In the genomic region with DNA sequence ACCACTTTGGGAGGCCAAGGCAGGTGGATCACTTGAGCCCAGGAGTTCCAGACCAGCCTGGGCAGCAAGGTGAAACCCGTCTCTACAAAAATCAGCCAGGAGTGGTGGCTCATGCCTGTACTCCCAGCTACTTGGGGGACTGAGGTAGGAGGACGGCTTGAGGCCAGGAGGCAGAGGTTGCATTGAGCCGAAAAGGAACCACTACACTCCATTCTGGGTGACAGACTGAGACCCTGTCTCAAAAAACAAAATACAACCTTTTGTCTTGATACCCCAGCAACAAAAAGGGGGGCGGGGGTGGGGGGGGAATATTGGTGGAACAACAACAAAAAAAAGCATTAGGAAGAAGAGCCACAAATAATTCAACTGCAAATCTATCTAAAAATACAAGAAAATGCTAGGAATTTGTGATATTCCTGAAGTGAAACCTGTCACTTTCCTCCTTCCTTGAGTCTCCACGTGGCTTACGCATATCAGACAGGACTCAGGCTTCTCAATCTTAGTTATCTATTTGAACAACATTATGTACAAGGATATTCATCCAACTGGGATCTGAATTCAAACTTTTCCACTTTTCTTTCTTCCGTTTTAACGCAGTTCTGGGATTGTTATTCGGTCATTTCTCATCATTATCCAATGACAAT, we compare ENCODE assay signal across 6 cellular contexts. TPM values are rescaled to one million over a fixed set of nuclear protein-coding genes. Genes with fewer than 3 reads are reported as not detected.
DNase-seq lines count a peak whose midpoint lies in the region; TF ChIP-seq lines count a peak whose summit lies in the region.

No MANE protein-coding gene starts in this region.

- POLR2A ChIA-PET in BJ (lab: Charles Lee): interaction anchor here (0.6 to 0.8 kb wide), 3 partner anchors 10 to 142 kb away, joined by 3 to 10 read pairs (median 3); no protein-coding TSS in a partner anchor

- DNase-seq in BJ (ENCODE audit: low read depth) (no peak), Peyer's patch (peak in 1 of 3 donors; percentile 34), pons (ENCODE audit: low spot score) (no peak), head of caudate nucleus (no peak)
- DNase-seq in stimulated activated naive CD4-positive, alpha-beta T cell treated with Interleukin-2 at 50 U/mL for 16 hours (lab: John Stamatoyannopoulos, UW): no peak

- H3K9me3 ChIP-seq in Peyer's patch: no peaks in the 10 kb centered on the region

- TF ChIP-seq CTCF in BJ (IDR thresholded peaks at IDR 0.05; ENCODE audit: insufficient read depth, low read depth, low read length) (no peak), Peyer's patch (IDR thresholded peaks at IDR 0.05) (no peak)

- CTCF ChIA-PET in BJ (lab: Yijun Ruan, JAX): interaction anchor here (1.0 to 2.1 kb wide), 2 partner anchors 23 to 29 kb away, joined by 3 to 19 read pairs; no protein-coding TSS in a partner anchor

- H3K27me3 ChIP-seq in BJ (ENCODE audit: control insufficient read depth, insufficient read depth, low read length) (no peaks in the 10 kb centered on the region; the same call in 1 of the 2 replicates), Peyer's patch (no peaks in the 10 kb centered on the region)

- H3K27ac ChIP-seq in Peyer's patch: peak overlapping the region; percentile 91 to 97 (median 94)

- TF ChIP-seq POLR2A in Peyer's patch (IDR thresholded peaks at IDR 0.05): no peak

- no peaks in the 10 kb centered on the region; the same call in 1 of the 2 replicates for H3K36me3 ChIP-seq in BJ (ENCODE audit: control insufficient read depth, insufficient read depth, low read length)
- H3K36me3 ChIP-seq in Peyer's patch: peaks cover 0 to 8% (median 0%) of the 10 kb centered on the region in 3 donors

- H3K4me1 ChIP-seq in Peyer's patch: peaks cover 0 to 6% (median 0%) of the 10 kb centered on the region in 4 donors

- H3K4me3 ChIP-seq in BJ (ENCODE audit: low read depth, low read length) (peak overlapping the region; percentile 55), Peyer's patch (peak overlapping the region; percentile 60 to 92 (median 76)), iPS-11a (ENCODE audit: low read depth, low read length) (peak overlapping the region; percentile 86)

- intact Hi-C loops in head of caudate nucleus (cut with DNase I): no loop called here

RNA-seq across cellular contexts. Expression of a gene that starts 1.2 kb away (rescaled TPM):
- 12.6 and 27.4 TPM in 2 replicates for polyA plus RNA-seq in BJ (2011; rRNA removed)
- 26.1 and 35.0 TPM in 2 replicates for polyA minus RNA-seq in BJ (2011; rRNA and poly(A)+ RNA removed)
- 100 to 1,000 TPM in 1 of 4 donors, 10 to 100 TPM in 3; 23.1 to 145 (median 54.8) TPM for total RNA-seq in Peyer's patch

RNA-seq across cellular contexts. Expression of a gene that starts 5.0 kb away (rescaled TPM):
- polyA plus RNA-seq in BJ (2011; rRNA removed): 0.09 TPM in 1 of 2 replicates, not detected in the other
- polyA minus RNA-seq in BJ (2011; rRNA and poly(A)+ RNA removed): not detected in 2 replicates
- total RNA-seq in Peyer's patch: not detected

RNA-seq across cellular contexts. Expression of a gene that starts 25.5 kb away (rescaled TPM):
- 23.1 and 23.9 TPM in 2 replicates for polyA plus RNA-seq in BJ (2011; rRNA removed)
- polyA minus RNA-seq in BJ (2011; rRNA and poly(A)+ RNA removed): 9.0 and 24.1 TPM in 2 replicates
- total RNA-seq in Peyer's patch: not detected

RNA-seq across cellular contexts. Expression of a gene that starts 30.0 kb away (rescaled TPM):
- 5.9 and 9.0 TPM in 2 replicates for polyA plus RNA-seq in BJ (2011; rRNA removed)
- polyA minus RNA-seq in BJ (2011; rRNA and poly(A)+ RNA removed): 6.7 and 11.8 TPM in 2 replicates
- total RNA-seq in Peyer's patch: 1 to 10 TPM in 2 of 4 donors, under 1 TPM in 2; 0.67 to 2.1 (median 1.3) TPM

RNA-seq across cellular contexts. Expression of a gene that starts 50.1 kb away (rescaled TPM):
- polyA plus RNA-seq in BJ (2011; rRNA removed): 0.98 and 1.0 TPM in 2 replicates
- 0.51 and 0.66 TPM in 2 replicates for polyA minus RNA-seq in BJ (2011; rRNA and poly(A)+ RNA removed)
- total RNA-seq in Peyer's patch: 100 to 1,000 TPM in 1 of 4 donors, 10 to 100 TPM in 3; 16.5 to 220 (median 28.2) TPM
